ENCODE assay signal across 1 cellular context in genomic region chr5:6274846-6275543, GRCh38.
A peak's percentile ranks its signal among the peaks of the same experiment; 100 is the strongest.
TF ChIP-seq lines count a peak whose summit lies in the region.

No MANE protein-coding gene starts in this region.

TF ChIP-seq in GM12878, 131 proteins besides CTCF, POLR2A, EP300 and RAD21 (continued from another document and continues in another):
- TF ChIP-seq FOXM1 (IDR thresholded peaks at IDR 0.05; ENCODE audit: low read depth, low read length) (peak; percentile 77; the same call in 1 of the 2 replicates), MYC (IDR thresholded peaks at IDR 0.05; ENCODE audit: insufficient read depth, insufficient read length, insufficient replicate concordance, low read length, severe bottlenecking) (no peak), PBX3 (IDR thresholded peaks at IDR 0.05; ENCODE audit: insufficient replicate concordance, low read depth, low read length) (no peak), BCL11A (IDR thresholded peaks at IDR 0.05; ENCODE audit: low read depth, low read length) (peak; percentile 95), DPF2 (IDR thresholded peaks at IDR 0.05) (peak; percentile 86), MAX (IDR thresholded peaks at IDR 0.05; ENCODE audit: low read depth, low read length) (no peak), SMAD1 (IDR thresholded peaks at IDR 0.05; ENCODE audit: low read depth, partially characterized antibody) (no peak), MTA2 (IDR thresholded peaks at IDR 0.05; ENCODE audit: low read depth) (peak; percentile 78), IKZF1 (conservative IDR thresholded peaks at IDR 0.05) (peak; percentile 90), EED (IDR thresholded peaks at IDR 0.05; ENCODE audit: low read depth) (peak; percentile 69), CBX3 (IDR thresholded peaks at IDR 0.05; ENCODE audit: borderline replicate concordance, low read depth) (no peak), BMI1 (IDR thresholded peaks at IDR 0.05; ENCODE audit: borderline replicate concordance) (peak; percentile 50; the same call in 1 of the 2 replicates), HSF1 (IDR thresholded peaks at IDR 0.05; ENCODE audit: low read depth, low read length) (no peak), NFIC (IDR thresholded peaks at IDR 0.05; ENCODE audit: low read depth, low read length) (peak; percentile 83; the same call in 1 of the 2 replicates), BRCA1 (IDR thresholded peaks at IDR 0.05; ENCODE audit: low read depth, low read length) (no peak), KLF5 (IDR thresholded peaks at IDR 0.05; ENCODE audit: partially characterized antibody) (no peak), BCL3 (IDR thresholded peaks at IDR 0.05; ENCODE audit: borderline replicate concordance, insufficient read depth, low read depth, low read length, poor library complexity, severe bottlenecking) (peak; percentile 22), IRF3 (IDR thresholded peaks at IDR 0.05) (no peak), JUNB (IDR thresholded peaks at IDR 0.05) (peak; percentile 19; the same call in 1 of the 2 replicates), HCFC1 (IDR thresholded peaks at IDR 0.05; ENCODE audit: low read length) (no peak), FOXK2 (IDR thresholded peaks at IDR 0.05) (no peak), RCOR1 (conservative IDR thresholded peaks at IDR 0.05; ENCODE audit: low read depth, low read length) (no peak), ATF3 (IDR thresholded peaks at IDR 0.05; ENCODE audit: borderline replicate concordance, extremely low read depth, low read depth, low read length) (no peak), SKIL (IDR thresholded peaks at IDR 0.05; ENCODE audit: low read depth, poor library complexity, severe bottlenecking) (peak; percentile 59), MEF2B (IDR thresholded peaks at IDR 0.05; ENCODE audit: partially characterized antibody, poor library complexity, severe bottlenecking) (no peak), CREB1 (IDR thresholded peaks at IDR 0.05; ENCODE audit: low read depth) (no peak), USF2 (IDR thresholded peaks at IDR 0.05; ENCODE audit: borderline replicate concordance, low read depth, low read length) (no peak), CBX5 (IDR thresholded peaks at IDR 0.05; ENCODE audit: low read depth) (no peak), GATAD2B (conservative IDR thresholded peaks at IDR 0.05; ENCODE audit: low read depth) (0 out of 2 replicates have a peak, but pooled peaks have one; percentile 42), PAX5 (IDR thresholded peaks at IDR 0.05; ENCODE audit: borderline replicate concordance, low read depth, low read length) (peak; percentile 79), RELB (IDR thresholded peaks at IDR 0.05; ENCODE audit: low read depth) (peak; percentile 62), NRF1 (conservative IDR thresholded peaks at IDR 0.05; ENCODE audit: low read depth, low read length) (no peak), CREM (IDR thresholded peaks at IDR 0.05; ENCODE audit: low read depth) (peak; percentile 71; the same call in 1 of the 2 replicates), CHD1 (IDR thresholded peaks at IDR 0.05; ENCODE audit: low read depth, low read length) (no peak), KAT2A (conservative IDR thresholded peaks at IDR 0.05; ENCODE audit: control insufficient read depth, low read depth, low read length) (no peak), NR2C2 (IDR thresholded peaks at IDR 0.05; ENCODE audit: borderline replicate concordance, control insufficient read depth, insufficient read length, low read depth) (no peak), KDM1A (IDR thresholded peaks at IDR 0.05; ENCODE audit: borderline replicate concordance) (no peak), MXI1 (IDR thresholded peaks at IDR 0.05; ENCODE audit: low read depth, low read length) (no peak), RELA (IDR thresholded peaks at IDR 0.05; ENCODE audit: borderline replicate concordance, partially characterized antibody) (peak; percentile 96), TCF3 (IDR thresholded peaks at IDR 0.05; ENCODE audit: borderline replicate concordance, insufficient read depth, low read depth, low read length) (no peak), ZNF687 (IDR thresholded peaks at IDR 0.05) (no peak), ZBED1 (IDR thresholded peaks at IDR 0.05; ENCODE audit: borderline replicate concordance) (peak; percentile 87; the same call in 1 of the 2 replicates), MEF2A (IDR thresholded peaks at IDR 0.05; ENCODE audit: insufficient read depth, low read depth, low read length) (0 out of 2 replicates have a peak, but pooled peaks have one; percentile 20), PRDM15 (CRISPR knock-in tag; IDR thresholded peaks at IDR 0.05) (no peak), BACH1 (IDR thresholded peaks at IDR 0.05; ENCODE audit: borderline replicate concordance) (no peak)
